Comparison of ENCODE assay signal across 9 cellular contexts in genomic region chr22:39360674-39361413, GRCh38. TPM values are rescaled to one million over a fixed set of nuclear protein-coding genes. Genes with fewer than 3 reads are reported as not detected.
DNase-seq lines count a peak whose midpoint lies in the region; ATAC-seq and TF ChIP-seq lines count a peak whose summit lies in the region.
"Had no signal": no experiment of that assay in that cellular context is flagged by ENCODE, and none has a peak within 500 bp of the region (broad histone marks: within the 10 kb centered on the region; RNA-seq: fewer than 3 reads in every experiment).

No MANE protein-coding gene starts in this region.

- no peak overlapping the region for H2BK12ac ChIP-seq in neuronal stem cell (ENCODE audit: low read length)

- no peak overlapping the region for H3K23ac ChIP-seq in neuronal stem cell (ENCODE audit: low read depth, low read length, poor library complexity)

- no peak overlapping the region for H3K4me3 ChIP-seq in choroid plexus epithelial cell (ENCODE audit: low read depth, low read length)
- no peak overlapping the region for H3K4me3 ChIP-seq in neuronal stem cell (ENCODE audit: low read length in 2 of 2)
- H3K4me3 ChIP-seq in HAP-1: no peak overlapping the region
- H3K4me3 ChIP-seq in BE2C (ENCODE audit: low read depth, low read length): no peak overlapping the region

- H2BK5ac ChIP-seq in neuronal stem cell (ENCODE audit: low read length): no peak overlapping the region

- H4K8ac ChIP-seq in neuronal stem cell (ENCODE audit: low read depth, low read length): no peak overlapping the region

- H3K18ac ChIP-seq in neuronal stem cell (ENCODE audit: low read length): peak overlapping the region; percentile 33

- H3K79me1 ChIP-seq in neuronal stem cell (ENCODE audit: low read depth, low read length): peaks cover 11% of the 10 kb centered on the region

- no peak overlapping the region for H3K27ac ChIP-seq in neuronal stem cell (replicated peaks; ENCODE audit: low read length)

- H3K14ac ChIP-seq in neuronal stem cell (ENCODE audit: low read length): no peak overlapping the region

- in situ Hi-C loops in HAP-1 (cut with MboI; ENCODE audit: low sequenced_read_pairs): no loop called here

- TF ChIP-seq CTCF in choroid plexus epithelial cell (conservative IDR thresholded peaks at IDR 0.05; ENCODE audit: low read depth, low read length) (no peak), BE2C (IDR thresholded peaks at IDR 0.05; ENCODE audit: low read depth, low read length) (no peak)

- no peak overlapping the region for H2AFZ ChIP-seq in neuronal stem cell (ENCODE audit: low read length)

- H3K4me1 ChIP-seq in neuronal stem cell (ENCODE audit: control insufficient read depth in 2 of 2, insufficient read depth in 1 of 2, low read depth in 1 of 2, low read length in 2 of 2) (peaks cover 0 to 22% of the 10 kb centered on the region in 2 donors), HAP-1 (no peaks in the 10 kb centered on the region), BE2C (peaks cover 15% of the 10 kb centered on the region; the same call in 1 of the 2 replicates)

- H3K36me3 ChIP-seq in neuronal stem cell (replicated peaks in 1 of 2; ENCODE audit: control insufficient read depth in 2 of 2, insufficient read depth in 2 of 2, low read length in 2 of 2) (peaks cover 6 to 9% of the 10 kb centered on the region in 2 donors), HAP-1 (replicated peaks) (no peaks in the 10 kb centered on the region), BE2C (peaks cover 10% of the 10 kb centered on the region)

- peaks cover 0 to 2% of the 10 kb centered on the region in 2 donors for H3K9me3 ChIP-seq in neuronal stem cell (replicated peaks in 1 of 2; ENCODE audit: control insufficient read depth in 2 of 2, insufficient read depth in 1 of 2, low read depth in 1 of 2, low read length in 2 of 2)
- H3K9me3 ChIP-seq in HAP-1: no peaks in the 10 kb centered on the region
- H3K9me3 ChIP-seq in BE2C: no peaks in the 10 kb centered on the region

- H2BK15ac ChIP-seq in neuronal stem cell (ENCODE audit: low read length): no peak overlapping the region

- H4K91ac ChIP-seq in neuronal stem cell (ENCODE audit: low read depth, low read length, poor library complexity): no peak overlapping the region

- no peak overlapping the region for H2AK5ac ChIP-seq in neuronal stem cell (ENCODE audit: low read depth, low read length)

- no peak overlapping the region for H3K4me2 ChIP-seq in neuronal stem cell (ENCODE audit: insufficient read depth, low read length, poor library complexity, severe bottlenecking)

- WGBS in neuronal stem cell (ENCODE audit: extremely low coverage in 2 of 2, insufficient read length in 2 of 2, insufficient replicate concordance in 1 of 2), 2 donors: no CpG with 5 or more reads among the region's 14 CpGs

- H2BK120ac ChIP-seq in neuronal stem cell (ENCODE audit: low read depth, low read length): no peak overlapping the region

- ATAC-seq in HG02759 (IDR thresholded peaks at IDR 0.05; ENCODE audit: unreplicated experiment): no peak

- peak overlapping the region; percentile 53 for H3K9ac ChIP-seq in neuronal stem cell (ENCODE audit: low read depth, low read length, poor library complexity)

- peak; percentile 77 for DNase-seq in Daoy (ENCODE audit: low read depth)
- DNase-seq in NCI-H1694 treated with DMSO at 0.1 percent for 48 hours (lab: John Stamatoyannopoulos, UW): peak; percentile 75
- DNase-seq in choroid plexus epithelial cell (ENCODE audit: low read depth): peak; percentile 52
- no peak for DNase-seq in neuronal stem cell (ENCODE audit: low spot score)
- no peak for DNase-seq in HAP-1 (ENCODE audit: low spot score in 2 of 2)
- DNase-seq in EL: no peak
- DNase-seq in BE2C: no peak
- DNase-seq: CD8-positive, alpha-beta memory T cell had no signal

- H3K27me3 ChIP-seq in neuronal stem cell (ENCODE audit: control insufficient read depth in 3 of 3, insufficient read depth in 3 of 3, low read depth in 1 of 3, low read length in 3 of 3): no peaks in the 10 kb centered on the region
- H3K27me3 ChIP-seq in HAP-1 (ENCODE audit: low read depth): no peaks in the 10 kb centered on the region
- H3K27me3 ChIP-seq in BE2C: no peaks in the 10 kb centered on the region

- no peak overlapping the region for H3K4ac ChIP-seq in neuronal stem cell (ENCODE audit: low read length)

RNA-seq across cellular contexts. Expression of gene SYNGR1, which starts 11.1 kb away (rescaled TPM):
- total RNA-seq in Daoy (2014; rRNA removed; shearing (Covaris generic)): 1.4 and 2.7 TPM in 2 replicates
- 27.7 TPM for polyA plus RNA-seq in neuronal stem cell (2013, experiment 1 of 2)
- polyA plus RNA-seq in neuronal stem cell (2013, experiment 2 of 2): 26.2 TPM
- 42.1 TPM for polyA plus RNA-seq in BE2C (2012; ENCODE audit: insufficient read depth, insufficient read length, low read depth)

RNA-seq across cellular contexts. Expression of gene TAB1, which starts 38.7 kb away (rescaled TPM):
- 10.3 and 14.9 TPM in 2 replicates for total RNA-seq in Daoy (2014; rRNA removed; shearing (Covaris generic))
- polyA plus RNA-seq in neuronal stem cell (2013, experiment 1 of 2): 25.7 TPM
- polyA plus RNA-seq in neuronal stem cell (2013, experiment 2 of 2): 24.2 TPM
- polyA plus RNA-seq in BE2C (2012; ENCODE audit: insufficient read depth, insufficient read length, low read depth): 53.2 TPM

RNA-seq across cellular contexts. Expression of gene RPL3, which starts 41.4 kb away (rescaled TPM):
- 2,011 and 2,060 TPM in 2 replicates for total RNA-seq in Daoy (2014; rRNA removed; shearing (Covaris generic))
- polyA plus RNA-seq in neuronal stem cell (2013, experiment 1 of 2): 3,109 TPM
- 3,051 TPM for polyA plus RNA-seq in neuronal stem cell (2013, experiment 2 of 2)
- 1,250 TPM for polyA plus RNA-seq in BE2C (2012; ENCODE audit: insufficient read depth, insufficient read length, low read depth)

Comparison
In these comparisons a context has a peak if more than half of its experiments do, and no peak if none do; other contexts are left out.
1. DNase-seq: peak in Daoy (single experiment), NCI-H1694 treated with DMSO at 0.1 percent for 48 hours (single experiment) and choroid plexus epithelial cell (single experiment); none in neuronal stem cell (single experiment), HAP-1 (0 of 2), EL (single experiment) and BE2C (single experiment).